ENCODE assay signal across 8 cellular contexts in the genomic region with DNA sequence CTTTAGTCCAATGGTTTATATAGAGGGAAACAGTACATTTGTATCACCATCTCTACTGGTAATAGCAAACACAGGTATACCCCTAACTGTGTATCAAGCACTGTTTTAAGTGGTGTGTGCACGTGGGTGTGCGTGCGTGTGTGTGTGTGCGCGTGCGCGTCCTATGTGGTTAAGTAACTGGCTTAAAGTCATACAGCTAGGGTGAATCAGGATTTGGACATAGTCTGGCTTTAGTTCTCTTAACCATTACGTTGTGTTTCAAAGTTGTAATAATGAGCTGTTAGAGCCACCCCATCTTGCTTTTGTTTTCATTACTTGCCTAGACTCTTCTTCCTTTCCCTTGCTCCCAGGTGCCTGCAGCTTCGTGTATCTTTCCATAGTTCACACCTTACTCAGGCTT. TPM values are rescaled to one million over a fixed set of nuclear protein-coding genes. Genes with fewer than 3 reads are reported as not detected.
DNase-seq lines count a peak whose midpoint lies in the region; ATAC-seq and TF ChIP-seq lines count a peak whose summit lies in the region.
"Had no signal": no experiment of that assay in that cellular context is flagged by ENCODE, and none has a peak within 500 bp of the region (broad histone marks: within the 10 kb centered on the region; RNA-seq: fewer than 3 reads in every experiment).

No MANE protein-coding gene starts in this region.

- no peak for TF ChIP-seq CTCF in HEK293 (tag by site-specific recombination; IDR thresholded peaks at IDR 0.05)
- TF ChIP-seq CTCF in epithelial cell of esophagus (IDR thresholded peaks at IDR 0.05; ENCODE audit: insufficient read depth, low read depth, low read length, missing control alignments) = no peak

- no peak for ATAC-seq in GM18502 (IDR thresholded peaks at IDR 0.05; ENCODE audit: poor library complexity, unreplicated experiment)
- no peak for ATAC-seq in HG02623 (IDR thresholded peaks at IDR 0.05; ENCODE audit: unreplicated experiment)

- H3K4me1 ChIP-seq in HEK293 (ENCODE audit: control insufficient read depth, insufficient read depth, low read length) (no peaks in the 10 kb centered on the region; the same call in 1 of the 2 replicates), skeletal muscle satellite cell (ENCODE audit: control insufficient read depth, insufficient read depth, low read length) (peaks cover 18% of the 10 kb centered on the region)

- H3K4me3 ChIP-seq in HEK293 (ENCODE audit: low read depth, low read length) (no peak overlapping the region), epithelial cell of esophagus (ENCODE audit: low read length) (peak overlapping the region; percentile 90), skeletal muscle satellite cell (ENCODE audit: low read length) (peak overlapping the region; percentile 28)
- H3K4me3 ChIP-seq: testis had no signal

- DNase-seq in SIG-M5 treated with dmso at 0.1 percent for 504 hours (lab: John Stamatoyannopoulos, UW; ENCODE audit: unreplicated experiment) = peak; percentile 84
- DNase-seq in epithelial cell of esophagus (ENCODE audit: low read depth) = peak; percentile 69
- DNase-seq in 8988T = no peak
- DNase-seq: testis had no signal

- no peak overlapping the region for H3K27ac ChIP-seq in HEK293 (ENCODE audit: extremely low read depth, low read depth, low read length)
- H3K27ac ChIP-seq: testis had no signal

- CTCF ChIA-PET in HEK293 (lab: Yijun Ruan, JAX) = interaction anchor here (0.6 to 0.7 kb wide), 2 partner anchors 14 to 257 kb away, joined by 3 read pairs; no protein-coding TSS in a partner anchor

- H3K9ac ChIP-seq in skeletal muscle satellite cell (ENCODE audit: low read depth, low read length) = no peak overlapping the region

- H3K36me3 ChIP-seq in HEK293 (ENCODE audit: control insufficient read depth in 2 of 2, insufficient read depth in 1 of 2, low read length in 2 of 2) = no peaks in the 10 kb centered on the region
- no peaks in the 10 kb centered on the region for H3K36me3 ChIP-seq in skeletal muscle satellite cell (ENCODE audit: insufficient read depth, low read length)

- no peaks in the 10 kb centered on the region for H3K27me3 ChIP-seq in skeletal muscle satellite cell (ENCODE audit: control insufficient read depth, insufficient read depth, low read length)
- H3K27me3 ChIP-seq: testis had no signal

- H3K4me2 ChIP-seq in skeletal muscle satellite cell (ENCODE audit: low read length) = peak overlapping the region; percentile 89

- POLR2A ChIA-PET in HEK293 (lab: Yijun Ruan, JAX) = interaction anchor here (0.5 to 0.9 kb wide), 3 partner anchors 52 to 98 kb away, joined by 3 to 6 read pairs (median 3); no protein-coding TSS in a partner anchor

- H3K9me3 ChIP-seq in HEK293 (ENCODE audit: control insufficient read depth, insufficient read depth, low read depth, low read length) (no peaks in the 10 kb centered on the region), skeletal muscle satellite cell (replicated peaks; ENCODE audit: low read length) (no peaks in the 10 kb centered on the region)
- H3K9me3 ChIP-seq: testis had no signal

TF ChIP-seq in HEK293, 187 proteins besides CTCF, POLR2A, EP300 and RAD21:
- TF ChIP-seq, protein P1, sequence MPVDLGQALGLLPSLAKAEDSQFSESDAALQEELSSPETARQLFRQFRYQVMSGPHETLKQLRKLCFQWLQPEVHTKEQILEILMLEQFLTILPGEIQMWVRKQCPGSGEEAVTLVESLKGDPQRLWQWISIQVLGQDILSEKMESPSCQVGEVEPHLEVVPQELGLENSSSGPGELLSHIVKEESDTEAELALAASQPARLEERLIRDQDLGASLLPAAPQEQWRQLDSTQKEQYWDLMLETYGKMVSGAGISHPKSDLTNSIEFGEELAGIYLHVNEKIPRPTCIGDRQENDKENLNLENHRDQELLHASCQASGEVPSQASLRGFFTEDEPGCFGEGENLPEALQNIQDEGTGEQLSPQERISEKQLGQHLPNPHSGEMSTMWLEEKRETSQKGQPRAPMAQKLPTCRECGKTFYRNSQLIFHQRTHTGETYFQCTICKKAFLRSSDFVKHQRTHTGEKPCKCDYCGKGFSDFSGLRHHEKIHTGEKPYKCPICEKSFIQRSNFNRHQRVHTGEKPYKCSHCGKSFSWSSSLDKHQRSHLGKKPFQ (tag by site-specific recombination; IDR thresholded peaks at IDR 0.05) = 0 out of 2 replicates have a peak, but pooled peaks have one; percentile 23
- peak; percentile 64 for TF ChIP-seq PRDM1 (tag by site-specific recombination; IDR thresholded peaks at IDR 0.05)
- no peak for TF ChIP-seq GLI2 (tag by site-specific recombination; IDR thresholded peaks at IDR 0.05; ENCODE audit: borderline replicate concordance, low read depth)
- TF ChIP-seq, protein P2, sequence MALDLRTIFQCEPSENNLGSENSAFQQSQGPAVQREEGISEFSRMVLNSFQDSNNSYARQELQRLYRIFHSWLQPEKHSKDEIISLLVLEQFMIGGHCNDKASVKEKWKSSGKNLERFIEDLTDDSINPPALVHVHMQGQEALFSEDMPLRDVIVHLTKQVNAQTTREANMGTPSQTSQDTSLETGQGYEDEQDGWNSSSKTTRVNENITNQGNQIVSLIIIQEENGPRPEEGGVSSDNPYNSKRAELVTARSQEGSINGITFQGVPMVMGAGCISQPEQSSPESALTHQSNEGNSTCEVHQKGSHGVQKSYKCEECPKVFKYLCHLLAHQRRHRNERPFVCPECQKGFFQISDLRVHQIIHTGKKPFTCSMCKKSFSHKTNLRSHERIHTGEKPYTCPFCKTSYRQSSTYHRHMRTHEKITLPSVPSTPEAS (tag by site-specific recombination; IDR thresholded peaks at IDR 0.05) = 0 out of 2 replicates have a peak, but pooled peaks have one; percentile 10
- no peak for TF ChIP-seq ZNF701 (tag by site-specific recombination; IDR thresholded peaks at IDR 0.05)
- TF ChIP-seq, protein P3, sequence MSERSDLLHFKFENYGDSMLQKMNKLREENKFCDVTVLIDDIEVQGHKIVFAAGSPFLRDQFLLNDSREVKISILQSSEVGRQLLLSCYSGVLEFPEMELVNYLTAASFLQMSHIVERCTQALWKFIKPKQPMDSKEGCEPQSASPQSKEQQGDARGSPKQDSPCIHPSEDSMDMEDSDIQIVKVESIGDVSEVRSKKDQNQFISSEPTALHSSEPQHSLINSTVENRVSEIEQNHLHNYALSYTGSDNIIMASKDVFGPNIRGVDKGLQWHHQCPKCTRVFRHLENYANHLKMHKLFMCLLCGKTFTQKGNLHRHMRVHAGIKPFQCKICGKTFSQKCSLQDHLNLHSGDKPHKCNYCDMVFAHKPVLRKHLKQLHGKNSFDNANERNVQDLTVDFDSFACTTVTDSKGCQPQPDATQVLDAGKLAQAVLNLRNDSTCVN (tag by site-specific recombination; optimal IDR thresholded peaks at IDR 0.05) = peak; percentile 30

RNA-seq across cellular contexts. Expression of a gene that starts 2.1 kb away (rescaled TPM):
- total RNA-seq in skeletal muscle satellite cell (2012; rRNA removed) = 91.1 and 92.3 TPM in 2 replicates

RNA-seq across cellular contexts. Expression of a gene that starts 2.4 kb away (rescaled TPM):
- total RNA-seq in skeletal muscle satellite cell (2012; rRNA removed) = 116 and 137 TPM in 2 replicates
